15 cellular contexts compared by ENCODE assay signal in the genomic region with DNA sequence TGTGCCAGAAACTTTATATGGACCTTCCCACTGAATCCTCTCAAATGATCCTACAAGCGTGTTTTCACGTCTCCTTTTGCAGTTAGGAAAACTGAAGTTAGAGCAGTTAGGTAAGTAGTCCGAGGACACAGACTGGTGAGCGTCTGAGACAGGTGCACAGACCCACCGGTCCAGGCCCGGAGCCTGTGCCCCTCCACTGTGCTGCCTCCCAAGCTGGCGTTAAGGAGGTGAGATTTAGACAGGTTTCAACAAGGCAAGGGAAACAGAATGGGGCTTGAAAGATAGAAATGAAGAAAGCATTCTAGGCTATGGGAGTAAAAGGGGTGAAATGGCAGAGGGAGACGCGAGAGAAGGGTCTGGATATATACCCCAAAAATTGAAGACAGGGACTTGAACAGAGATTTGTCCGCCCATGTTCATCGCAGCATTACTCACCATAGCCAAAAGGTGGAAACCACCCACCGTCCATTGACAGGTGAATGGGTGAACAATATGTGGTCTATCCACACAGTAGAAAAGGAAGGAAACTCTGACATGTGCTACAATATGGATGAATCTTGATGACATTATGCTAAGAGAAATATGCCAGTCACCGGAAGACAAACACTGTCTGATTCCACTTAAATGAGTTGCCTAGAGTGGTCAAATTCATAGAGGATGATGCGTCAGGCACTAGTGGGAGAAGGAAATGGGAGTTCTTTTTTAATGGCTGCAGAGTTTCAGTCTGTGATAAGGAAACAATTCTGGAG. TPM values are rescaled to one million over a fixed set of nuclear protein-coding genes. Genes with fewer than 3 reads are reported as not detected.
A peak's percentile ranks its signal among the peaks of the same experiment; 100 is the strongest.
DNase-seq lines count a peak whose midpoint lies in the region; ATAC-seq, FAIRE-seq and TF ChIP-seq lines count a peak whose summit lies in the region.
"Had no signal": no experiment of that assay in that cellular context is flagged by ENCODE, and none has a peak within 500 bp of the region (broad histone marks: within the 10 kb centered on the region; RNA-seq: fewer than 3 reads in every experiment).

No MANE protein-coding gene starts in this region.

- WGBS in IMR-90 (ENCODE audit: extremely low coverage in 2 of 2, insufficient read length in 1 of 2), 2 experiments, result 76% methylated on average over 7 of the region's 14 CpGs; no CpG with 5 or more reads in 1 of the 2 experiments

- H3K9me3 ChIP-seq in AG04450 (ENCODE audit: control insufficient read depth, insufficient read depth, low read length) (no peaks in the 10 kb centered on the region), IMR-90 (ENCODE audit: control insufficient read depth, insufficient read depth, low read length) (no peaks in the 10 kb centered on the region)

- intact Hi-C loops in IMR-90 (cut with micrococcal nuclease), result loop anchor here (10.0 kb wide), 1 partner anchor 1167 kb away; no protein-coding TSS in a partner anchor
- intact Hi-C loops in activated CD4-positive, alpha-beta T cell treated with anti-CD3 and anti-CD28 coated beads, Interleukin-2, amount 10 ng/mL, durations not matched to agents 24 days and 14 days (cut with micrococcal nuclease), result no loop called here

- H4K20me1 ChIP-seq in IMR-90 (ENCODE audit: insufficient read depth, low read length), result no peaks in the 10 kb centered on the region

- H3K23ac ChIP-seq in IMR-90 (ENCODE audit: low read depth, low read length), result peak overlapping the region; percentile 26; the same call in 1 of the 2 replicates

- peaks cover 12% of the 10 kb centered on the region for H3K4me1 ChIP-seq in IMR-90 (ENCODE audit: control insufficient read depth, insufficient read depth, low read length)

- H3K4ac ChIP-seq in IMR-90 (ENCODE audit: low read depth, low read length), result peak overlapping the region; percentile 82

- TF ChIP-seq POLR2A in IMR-90 (IDR thresholded peaks at IDR 0.05; ENCODE audit: low read depth, low read length), result no peak; the same call in 1 of the 2 replicates

- peak overlapping the region; percentile 91 for H2BK5ac ChIP-seq in IMR-90 (ENCODE audit: low read depth, low read length, poor library complexity, severe bottlenecking)

- peaks cover 16% of the 10 kb centered on the region for H3K9me1 ChIP-seq in IMR-90 (ENCODE audit: insufficient read depth, low read length)

- H3K27ac Mint-ChIP-seq in WTC11, result no peak overlapping the region
- H3K27ac Mint-ChIP-seq in activated CD4-positive, alpha-beta T cell treated with anti-CD3 and anti-CD28 coated beads, Interleukin-2, amount 10 ng/mL, durations not matched to agents 24 days and 14 days, result no peak overlapping the region
- H3K27ac Mint-ChIP-seq: activated T-helper 17 cell treated with anti-CD3 and anti-CD28 coated beads, Interleukin-2, amount 50 U/mL, for 72 hours; CD8-positive, alpha-beta memory T cell; stimulated activated memory B cell treated with anti-CD40 and anti-IgM and Interleukin-4, amounts not matched to agents 10 μg/mL and 1 μg/mL and 100 μg/mL, for 72 hours had no signal

- H3K27me3 ChIP-seq in AG04450 (ENCODE audit: control insufficient read depth, insufficient read depth, low read length) (no peaks in the 10 kb centered on the region), IMR-90 (ENCODE audit: control insufficient read depth, insufficient read depth, low read length) (no peaks in the 10 kb centered on the region; the same call in 1 of the 2 replicates), bronchial epithelial cell (ENCODE audit: control insufficient read depth, insufficient read depth, low read length) (no peaks in the 10 kb centered on the region)

- H3K9ac ChIP-seq in IMR-90 (ENCODE audit: low read depth, low read length), result no peak overlapping the region

- FAIRE-seq in bronchial epithelial cell (lab: Jason Lieb, UNC), result no peak

- H3K4me3 ChIP-seq in AG04450 (ENCODE audit: low read depth, low read length), result no peak overlapping the region
- no peak overlapping the region for H3K4me3 ChIP-seq in IMR-90 (ENCODE audit: insufficient read depth, low read depth, low read length)
- no peak overlapping the region for H3K4me3 ChIP-seq in bronchial epithelial cell (ENCODE audit: low read depth, low read length)
- H3K4me3 ChIP-seq: dorsolateral prefrontal cortex had no signal

- H3K14ac ChIP-seq in IMR-90 (replicated peaks; ENCODE audit: low read depth, low read length), result peak overlapping the region; percentile 49; the same call in 1 of the 2 replicates

- dilution Hi-C loops in IMR-90 (cut with HindIII; ENCODE audit: low sequenced_read_pairs, unreplicated experiment), result no loop called here

- in situ Hi-C loops in IMR-90 (cut with MboI; ENCODE audit: low sequenced_read_pairs), result no loop called here

- H3K79me1 ChIP-seq in IMR-90 (ENCODE audit: low read depth in 1 of 2, low read length in 2 of 2), result no peaks in the 10 kb centered on the region

- H3K56ac ChIP-seq in IMR-90 (ENCODE audit: extremely low read depth, insufficient read depth, low read length), result no peak overlapping the region

- no TSS peak for BruUV-seq in IMR-90 (replicated peaks; lab: Mats Ljungman, UMichigan)

- peak overlapping the region; percentile 76 for H4K91ac ChIP-seq in IMR-90 (ENCODE audit: insufficient read depth, low read depth, low read length)

- H4K5ac ChIP-seq in IMR-90 (ENCODE audit: low read depth, low read length), result no peak overlapping the region; the same call in 1 of the 2 replicates

- 0 out of 2 replicates have a peak, but pooled peaks cover 1% of the 10 kb centered on the region for H3K4me1 Mint-ChIP-seq in WTC11
- H3K4me1 Mint-ChIP-seq in activated CD4-positive, alpha-beta T cell treated with anti-CD3 and anti-CD28 coated beads, Interleukin-2, amount 10 ng/mL, durations not matched to agents 24 days and 14 days, result no peaks in the 10 kb centered on the region
- H3K4me1 Mint-ChIP-seq: activated T-helper 17 cell treated with anti-CD3 and anti-CD28 coated beads, Interleukin-2, amount 50 U/mL, for 72 hours; CD8-positive, alpha-beta memory T cell; naive B cell; stimulated activated memory B cell treated with anti-CD40 and anti-IgM and Interleukin-4, amounts not matched to agents 10 μg/mL and 1 μg/mL and 100 μg/mL, for 72 hours had no signal

- peak overlapping the region; percentile 34 for H3K27ac ChIP-seq in AG04450 (ENCODE audit: low read depth, low read length)
- no peak overlapping the region; the same call in 1 of the 2 replicates for H3K27ac ChIP-seq in IMR-90 (ENCODE audit: insufficient read depth, low read length)
- H3K27ac ChIP-seq: dorsolateral prefrontal cortex had no signal

- H3K4me2 ChIP-seq in IMR-90 (ENCODE audit: low read depth, low read length), result no peak overlapping the region

- CTCF ChIA-PET in AG04450 (lab: Charles Lee), result interaction anchor here (2.3 kb wide), 1 partner anchor 81 kb away, joined by 5 read pairs; no protein-coding TSS in a partner anchor
- CTCF ChIA-PET in IMR-90 (lab: Yijun Ruan, JAX), result no interaction called here
- CTCF ChIA-PET in WTC11 (lab: Charles Lee), result interaction anchor here (0.7 to 2.4 kb wide), 3 partner anchors 7 to 94 kb away, joined by 4 to 9 read pairs (median 5); no protein-coding TSS in a partner anchor

- no peak overlapping the region for H3K4me3 Mint-ChIP-seq in WTC11
- no peak overlapping the region for H3K4me3 Mint-ChIP-seq in activated CD4-positive, alpha-beta T cell treated with anti-CD3 and anti-CD28 coated beads, Interleukin-2, amount 10 ng/mL, durations not matched to agents 24 days and 14 days
- H3K4me3 Mint-ChIP-seq: activated T-helper 17 cell treated with anti-CD3 and anti-CD28 coated beads, Interleukin-2, amount 50 U/mL, for 72 hours; CD8-positive, alpha-beta memory T cell; naive B cell; stimulated activated memory B cell treated with anti-CD40 and anti-IgM and Interleukin-4, amounts not matched to agents 10 μg/mL and 1 μg/mL and 100 μg/mL, for 72 hours had no signal

- H2BK120ac ChIP-seq in IMR-90 (ENCODE audit: low read depth, low read length), result peak overlapping the region; percentile 82

- peak overlapping the region; percentile 18; the same call in 1 of the 2 replicates for H3K18ac ChIP-seq in IMR-90 (ENCODE audit: low read depth, low read length)

- no peaks in the 10 kb centered on the region for H3K36me3 Mint-ChIP-seq in WTC11
- H3K36me3 Mint-ChIP-seq in activated CD4-positive, alpha-beta T cell treated with anti-CD3 and anti-CD28 coated beads, Interleukin-2, amount 10 ng/mL, durations not matched to agents 24 days and 14 days (ENCODE audit: low read depth), result no peaks in the 10 kb centered on the region
- H3K36me3 Mint-ChIP-seq: CD8-positive, alpha-beta memory T cell; naive B cell; stimulated activated memory B cell treated with anti-CD40 and anti-IgM and Interleukin-4, amounts not matched to agents 10 μg/mL and 1 μg/mL and 100 μg/mL, for 72 hours had no signal

- TF ChIP-seq RAD21 in IMR-90 (IDR thresholded peaks at IDR 0.05; ENCODE audit: low read length), result no peak

- peak overlapping the region; percentile 58 for H2BK15ac ChIP-seq in IMR-90 (ENCODE audit: low read depth, low read length)

- TF ChIP-seq CTCF in AG04450 (IDR thresholded peaks at IDR 0.05; ENCODE audit: low read depth, low read length) (no peak), IMR-90 (conservative IDR thresholded peaks at IDR 0.05; ENCODE audit: low read depth, low read length) (no peak), bronchial epithelial cell (IDR thresholded peaks at IDR 0.05; ENCODE audit: insufficient read depth, low read length, severe bottlenecking) (no peak), WTC11 (IDR thresholded peaks at IDR 0.05) (no peak)

- H3K36me3 ChIP-seq in IMR-90 (ENCODE audit: control insufficient read depth, insufficient read depth, low read length) (no peaks in the 10 kb centered on the region), bronchial epithelial cell (ENCODE audit: control insufficient read depth, insufficient read depth, low read length) (no peaks in the 10 kb centered on the region)

- H4K8ac ChIP-seq in IMR-90 (ENCODE audit: low read depth in 2 of 2, low read length in 2 of 2), result peak overlapping the region; percentile 12 to 67; a peak in 3 of 4 replicates

- peak overlapping the region; percentile 37 for H2AFZ ChIP-seq in IMR-90 (replicated peaks; ENCODE audit: low read length, poor library complexity)

- ATAC-seq in IMR-90 (ENCODE audit: low read depth) (peak; percentile 40; the same call in 1 of the 2 replicates), WTC11 (no peak), GM19035 (IDR thresholded peaks at IDR 0.05; ENCODE audit: unreplicated experiment) (no peak)
- ATAC-seq: activated T-helper 17 cell treated with anti-CD3 and anti-CD28 coated beads, Interleukin-2, amount 50 U/mL, for 72 hours; stimulated activated memory B cell treated with anti-CD40 and anti-IgM and Interleukin-4, amounts not matched to agents 10 μg/mL and 1 μg/mL and 100 μg/mL, for 72 hours had no signal

- peak overlapping the region; percentile 84 for H2AK5ac ChIP-seq in IMR-90 (ENCODE audit: low read depth, low read length)

- peak overlapping the region; percentile 90 for H2BK20ac ChIP-seq in IMR-90 (ENCODE audit: low read depth, low read length)

- H3K9me3 Mint-ChIP-seq in WTC11, result no peaks in the 10 kb centered on the region
- no peaks in the 10 kb centered on the region for H3K9me3 Mint-ChIP-seq in activated CD4-positive, alpha-beta T cell treated with anti-CD3 and anti-CD28 coated beads, Interleukin-2, amount 10 ng/mL, durations not matched to agents 24 days and 14 days
- H3K9me3 Mint-ChIP-seq: activated T-helper 17 cell treated with anti-CD3 and anti-CD28 coated beads, Interleukin-2, amount 50 U/mL, for 72 hours; CD8-positive, alpha-beta memory T cell; naive B cell; stimulated activated memory B cell treated with anti-CD40 and anti-IgM and Interleukin-4, amounts not matched to agents 10 μg/mL and 1 μg/mL and 100 μg/mL, for 72 hours had no signal

- H3K27me3 Mint-ChIP-seq in WTC11 (ENCODE audit: low read depth), result no peaks in the 10 kb centered on the region
- peaks cover 28% of the 10 kb centered on the region for H3K27me3 Mint-ChIP-seq in activated CD4-positive, alpha-beta T cell treated with anti-CD3 and anti-CD28 coated beads, Interleukin-2, amount 10 ng/mL, durations not matched to agents 24 days and 14 days

- peak overlapping the region; percentile 71 for H2AK9ac ChIP-seq in IMR-90 (replicated peaks; ENCODE audit: low read depth, low read length, poor library complexity)

- DNase-seq in AG04450 (ENCODE audit: low read depth, low spot score) (no peak), IMR-90 (peak; percentile 85), bronchial epithelial cell (ENCODE audit: low read depth) (peak; percentile 97), kidney tubule cell (ENCODE audit: low spot score) (peak; percentile 96), WTC11 (ENCODE audit: low spot score) (no peak), NCI-H748 treated with DMSO at 0.1 percent for 48 hours (lab: John Stamatoyannopoulos, UW) (no peak)
- no peak for DNase-seq in activated CD4-positive, alpha-beta T cell treated with anti-CD3 and anti-CD28 coated beads, Interleukin-2, amount 10 ng/mL, durations not matched to agents 24 days and 14 days
- DNase-seq: CD8-positive, alpha-beta memory T cell; naive B cell; NCI-H187; stimulated activated CD4-positive, alpha-beta T cell treated with anti-CD3 and anti-CD28 coated beads, Interleukin-15, amount 100 ng/mL, for 24 hours had no signal

- POLR2A ChIA-PET in AG04450 (lab: Yijun Ruan, JAX), result no interaction called here
- POLR2A ChIA-PET in IMR-90 (lab: Charles Lee; ENCODE audit: unreplicated experiment), result no interaction called here
- POLR2A ChIA-PET in WTC11 (lab: Charles Lee), result no interaction called here

RNA-seq across cellular contexts. Expression of a gene that starts 15.7 kb away (rescaled TPM):
- 0.04 TPM in 2 replicates for polyA plus RNA-seq in AG04450 (2011; rRNA removed)
- polyA minus RNA-seq in AG04450 (2011; rRNA and poly(A)+ RNA removed), result not detected in 2 replicates
- total RNA-seq in IMR-90 (2012; rRNA removed), result under 0.01 and 0.18 TPM in 2 replicates
- polyA plus RNA-seq in IMR-90 (2012; rRNA removed), result 0.16 and 0.36 TPM in 2 replicates
- polyA plus RNA-seq in IMR-90 (2012; cell fraction: cytosol; rRNA removed), result 0.16 and 0.26 TPM in 2 replicates
- 0.18 and 0.20 TPM in 2 replicates for polyA plus RNA-seq in IMR-90 (2012; cell fraction: nucleus; rRNA removed; ENCODE audit: low replicate concordance)
- total RNA-seq in bronchial epithelial cell, result 117 and 337 TPM in 2 replicates
- 0.18 to 0.41 TPM (median 0.24 TPM) in 3 replicates for total RNA-seq in WTC11 (2021)
- total RNA-seq in activated CD4-positive, alpha-beta T cell treated with anti-CD3 and anti-CD28 coated beads, Interleukin-2, amount 10 ng/mL, durations not matched to agents 24 days and 14 days, result not detected in 2 replicates
- total RNA-seq: activated T-helper 17 cell treated with anti-CD3 and anti-CD28 coated beads, Interleukin-2, amount 50 U/mL, for 72 hours; CD8-positive, alpha-beta memory T cell had no signal
- polyA plus RNA-seq: CD8-positive, alpha-beta memory T cell had no signal

Comparison
In these comparisons a context has a peak if more than half of its experiments do, and no peak if none do; other contexts are left out.
1. DNase-seq: peak in IMR-90 (single experiment), bronchial epithelial cell (single experiment) and kidney tubule cell (single experiment); none in AG04450 (single experiment), WTC11 (single experiment), NCI-H748 treated with DMSO at 0.1 percent for 48 hours (single experiment) and activated CD4-positive, alpha-beta T cell treated with anti-CD3 and anti-CD28 coated beads, Interleukin-2, amount 10 ng/mL, durations not matched to agents 24 days and 14 days (single experiment).
2. RNA of a gene that starts 15.7 kb away (total RNA-seq): 117 to 337 TPM in bronchial epithelial cell; 0.18 to 0.41 TPM in WTC11, under 0.01 to 0.18 TPM in IMR-90 and not detected in activated CD4-positive, alpha-beta T cell treated with anti-CD3 and anti-CD28 coated beads, Interleukin-2, amount 10 ng/mL, durations not matched to agents 24 days and 14 days; every median in the first group is over 10 times any median in the second.